ENCODE assay signal across 17 cellular contexts in the genomic region with DNA sequence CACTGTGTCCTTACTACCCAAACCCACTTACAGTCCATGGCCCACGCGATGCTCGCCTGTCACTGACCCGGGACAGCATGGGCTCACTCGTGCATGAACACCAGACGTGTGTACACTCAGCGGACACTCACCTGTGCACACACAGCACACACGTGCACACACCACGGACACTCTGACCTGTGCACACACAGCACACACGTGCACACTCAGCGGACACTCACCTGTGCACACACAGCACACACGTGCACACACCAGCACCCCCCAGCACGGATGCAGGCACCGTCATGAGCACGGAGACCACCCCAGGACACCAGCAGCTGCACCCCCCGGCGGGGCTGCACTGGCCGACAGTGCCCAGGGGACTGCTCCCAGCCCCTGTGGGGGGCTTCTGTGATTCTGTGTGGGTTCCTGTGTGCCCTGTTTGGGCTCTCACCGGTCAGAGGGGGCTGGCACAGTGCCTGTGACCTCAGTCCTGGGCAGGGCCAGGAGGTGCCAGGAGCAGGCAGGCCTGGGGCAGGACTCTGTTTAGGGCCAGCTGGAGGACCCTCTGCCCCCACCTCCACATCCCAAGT. TPM values are rescaled to one million over a fixed set of nuclear protein-coding genes. Genes with fewer than 3 reads are reported as not detected.
DNase-seq lines count a peak whose midpoint lies in the region; ATAC-seq and FAIRE-seq lines count a peak whose summit lies in the region.
"Had no signal": no experiment of that assay in that cellular context is flagged by ENCODE, and none has a peak within 500 bp of the region (broad histone marks: within the 10 kb centered on the region; RNA-seq: fewer than 3 reads in every experiment).

No MANE protein-coding gene starts in this region.

- no peaks in the 10 kb centered on the region for H3K36me3 ChIP-seq in naive thymus-derived CD4-positive, alpha-beta T cell (ENCODE audit: control insufficient read depth in 2 of 3, insufficient read depth in 3 of 3, low read length in 3 of 3)
- H3K36me3 ChIP-seq: HAP-1, WERI-Rb-1 had no signal

- H3K27me3 ChIP-seq in naive thymus-derived CD4-positive, alpha-beta T cell (ENCODE audit: control insufficient read depth in 2 of 2, insufficient read depth in 2 of 2, low read length in 2 of 2) = no peaks in the 10 kb centered on the region
- H3K27me3 ChIP-seq: testis had no signal

- peak; percentile 66 for FAIRE-seq in HTR-8/SVneo (lab: Jason Lieb, UNC)
- FAIRE-seq: endometrium had no signal

- no peaks in the 10 kb centered on the region for H3K9me3 ChIP-seq in naive thymus-derived CD4-positive, alpha-beta T cell (ENCODE audit: control insufficient read depth in 2 of 3, low read length in 3 of 3)
- H3K9me3 ChIP-seq: testis had no signal

- intact Hi-C loops in naive thymus-derived CD4-positive, alpha-beta T cell (cut with micrococcal nuclease) = no loop called here

- no peaks in the 10 kb centered on the region for H3K27me3 Mint-ChIP-seq in naive thymus-derived CD4-positive, alpha-beta T cell
- H3K27me3 Mint-ChIP-seq: activated CD4-positive, alpha-beta memory T cell treated with anti-CD3 and anti-CD28 coated beads, Interleukin-2, amount 10 ng/mL, durations not matched to agents 7 days and 5 days; central memory CD8-positive, alpha-beta T cell; T-cell had no signal

- CTCF ChIA-PET in naive thymus-derived CD4-positive, alpha-beta T cell (lab: Charles Lee) = no interaction called here

- H3K4me3 Mint-ChIP-seq in naive thymus-derived CD4-positive, alpha-beta T cell = no peak overlapping the region
- H3K4me3 Mint-ChIP-seq: activated CD4-positive, alpha-beta memory T cell treated with anti-CD3 and anti-CD28 coated beads, Interleukin-2, amount 10 ng/mL, durations not matched to agents 7 days and 5 days; activated T-cell treated with anti-CD3 and anti-CD28 coated beads, Interleukin-2, amount 50 U/mL, for 72 hours; central memory CD8-positive, alpha-beta T cell; T-cell had no signal

- H3K27ac Mint-ChIP-seq in naive thymus-derived CD4-positive, alpha-beta T cell = peak overlapping the region in 7 of 9 donors; percentile 43 to 78 (median 62)

- H3K4me1 Mint-ChIP-seq in naive thymus-derived CD4-positive, alpha-beta T cell = peaks cover 0 to 16% (median 10%) of the 10 kb centered on the region in 7 donors

- DNase-seq in HTR-8/SVneo (ENCODE audit: insufficient read length, low spot score) (no peak), caudate nucleus (lab: John Stamatoyannopoulos, UW) (no peak), substantia nigra (lab: John Stamatoyannopoulos, UW) (no peak), NCI-H1105 treated with DMSO at 0.1 percent for 48 hours (lab: John Stamatoyannopoulos, UW) (no peak), NCI-H524 treated with DMSO at 0.1 percent for 48 hours (lab: John Stamatoyannopoulos, UW) (no peak)
- DNase-seq in naive thymus-derived CD4-positive, alpha-beta T cell = no peak
- DNase-seq: activated CD4-positive, alpha-beta memory T cell treated with anti-CD3 and anti-CD28 coated beads, Interleukin-2, amount 10 ng/mL, durations not matched to agents 7 days and 5 days; activated T-cell treated with anti-CD3 and anti-CD28 coated beads, Interleukin-2, amount 50 U/mL, for 72 hours; NCI-H345; stimulated activated CD4-positive, alpha-beta T cell treated with anti-CD3 and anti-CD28 coated beads, Interleukin-2, amount 100 ng/mL, for 48 hours; T-cell; testis; WERI-Rb-1 had no signal

- H3K4me1 ChIP-seq in naive thymus-derived CD4-positive, alpha-beta T cell (ENCODE audit: control insufficient read depth in 2 of 2, insufficient read depth in 2 of 2, low read length in 2 of 2) = peaks cover 10 to 12% of the 10 kb centered on the region in 2 donors

- H3K27ac ChIP-seq in caudate nucleus (ENCODE audit: low read depth, low read length) (peak overlapping the region; percentile 77), substantia nigra (ENCODE audit: low read depth, low read length, poor library complexity, severe bottlenecking) (peak overlapping the region; percentile 99)
- no peak overlapping the region for H3K27ac ChIP-seq in naive thymus-derived CD4-positive, alpha-beta T cell (ENCODE audit: low read depth, low read length)
- H3K27ac ChIP-seq: WERI-Rb-1 had no signal

- H3K9me3 Mint-ChIP-seq in naive thymus-derived CD4-positive, alpha-beta T cell = peaks cover 0 to 9% (median 0%) of the 10 kb centered on the region in 11 donors
- H3K9me3 Mint-ChIP-seq: activated CD4-positive, alpha-beta memory T cell treated with anti-CD3 and anti-CD28 coated beads, Interleukin-2, amount 10 ng/mL, durations not matched to agents 7 days and 5 days; central memory CD8-positive, alpha-beta T cell had no signal

- no peak for ATAC-seq in naive thymus-derived CD4-positive, alpha-beta T cell
- ATAC-seq in GM21576 (IDR thresholded peaks at IDR 0.05; ENCODE audit: unreplicated experiment) = no peak
- ATAC-seq: activated T-cell treated with anti-CD3 and anti-CD28 coated beads, Interleukin-2, amount 50 U/mL, for 72 hours; T-cell had no signal

- no peak overlapping the region for H3K4me3 ChIP-seq in naive thymus-derived CD4-positive, alpha-beta T cell (ENCODE audit: low read length)
- H3K4me3 ChIP-seq: HAP-1, testis had no signal

- POLR2A ChIA-PET in naive thymus-derived CD4-positive, alpha-beta T cell (lab: Charles Lee) = interaction anchor here (1.1 to 3.7 kb wide), 3 partner anchors 18 to 29 kb away, joined by 3 to 48 read pairs (median 3); a partner anchor contains a TSS

- peaks cover 0 to 3% (median 0%) of the 10 kb centered on the region in 5 donors for H3K36me3 Mint-ChIP-seq in naive thymus-derived CD4-positive, alpha-beta T cell
- H3K36me3 Mint-ChIP-seq: T-cell had no signal

RNA-seq across cellular contexts. Expression of a gene that starts 20.2 kb away (rescaled TPM):
- total RNA-seq in naive thymus-derived CD4-positive, alpha-beta T cell = 10 to 100 TPM; 19.7 to 80.9 (median 28.5) TPM
- polyA plus RNA-seq in naive thymus-derived CD4-positive, alpha-beta T cell = 10 to 100 TPM; 37.3 to 39.1 TPM

RNA-seq across cellular contexts. Expression of a gene that starts 20.4 kb away (rescaled TPM):
- total RNA-seq in naive thymus-derived CD4-positive, alpha-beta T cell = 10 to 100 TPM; 16.2 to 22.4 (median 19.5) TPM
- 10 to 100 TPM; 10.4 to 21.2 TPM for polyA plus RNA-seq in naive thymus-derived CD4-positive, alpha-beta T cell

RNA-seq across cellular contexts. Expression of a gene that starts 21.9 kb away (rescaled TPM):
- 100 to 1,000 TPM in 2 of 5 experiments, 10 to 100 TPM in 3; 44.4 to 164 (median 78.3) TPM for total RNA-seq in naive thymus-derived CD4-positive, alpha-beta T cell
- polyA plus RNA-seq in naive thymus-derived CD4-positive, alpha-beta T cell = 10 to 100 TPM; 21.3 to 38.8 TPM
